ENCODE assay signal across 19 cellular contexts in the genomic region with DNA sequence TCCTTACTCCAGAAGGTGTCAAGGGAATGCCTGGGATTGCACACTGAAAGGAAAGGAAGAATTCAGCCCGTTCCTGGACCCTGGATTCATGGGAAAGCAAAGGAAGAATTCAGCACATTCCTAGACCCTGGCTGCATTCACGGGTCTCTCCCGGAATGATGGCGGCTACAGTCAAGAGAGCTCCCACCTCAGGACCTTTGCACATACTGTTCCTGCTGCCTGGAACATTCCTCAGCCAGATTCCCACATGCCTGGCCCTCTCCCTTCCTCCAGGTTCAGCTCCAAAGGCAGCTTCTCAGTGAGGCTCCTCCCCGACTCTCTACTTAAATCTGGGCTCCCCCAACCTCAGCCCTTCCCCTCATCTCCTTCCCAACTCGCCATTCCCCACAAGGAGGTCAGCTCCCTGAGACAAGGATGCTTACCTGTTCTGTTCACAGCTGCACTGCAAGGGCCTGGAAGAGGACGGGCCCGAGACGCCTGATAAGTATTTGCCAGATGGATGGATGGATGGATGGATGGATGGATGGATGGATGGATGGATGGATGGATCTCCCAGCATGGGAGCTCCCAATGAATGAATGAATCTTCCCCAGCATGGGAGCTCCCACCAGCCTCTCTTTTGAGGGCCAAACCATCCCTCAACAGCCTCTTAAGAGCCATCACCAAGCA.
DNase-seq lines count a peak whose midpoint lies in the region; ATAC-seq, FAIRE-seq and TF ChIP-seq lines count a peak whose summit lies in the region.
"Had no signal": no experiment of that assay in that cellular context is flagged by ENCODE, and none has a peak within 500 bp of the region (broad histone marks: within the 10 kb centered on the region; RNA-seq: fewer than 3 reads in every experiment).

No MANE protein-coding gene starts in this region.

- H3T11ph ChIP-seq in H9 (ENCODE audit: low read length): no peak overlapping the region

- H2BK12ac ChIP-seq in H9 (ENCODE audit: insufficient read length, low read depth, low read length): no peak overlapping the region
- H2BK12ac ChIP-seq in trophoblast cell (ENCODE audit: low read length): no peak overlapping the region

- H3K27ac Mint-ChIP-seq in H9 (peak overlapping the region in 2 of 3 experiments; percentile 28 to 35; a peak in 4 of 7 replicates), astrocyte (ENCODE audit: unreplicated experiment) (no peak overlapping the region)

- H4K20me1 ChIP-seq in H9 (ENCODE audit: control insufficient read depth, insufficient read depth, insufficient read length): no peaks in the 10 kb centered on the region
- H4K20me1 ChIP-seq in astrocyte (ENCODE audit: insufficient read depth, low read length): peaks cover 99% of the 10 kb centered on the region

- no peak overlapping the region for H4K5ac ChIP-seq in H9 (ENCODE audit: insufficient read length, low read depth, low read length)

- peaks cover 10% of the 10 kb centered on the region in 2 experiments for H3K4me1 Mint-ChIP-seq in H9
- peaks cover 16% of the 10 kb centered on the region for H3K4me1 Mint-ChIP-seq in astrocyte (ENCODE audit: low read depth, unreplicated experiment)

- H3K14ac ChIP-seq in H9 (ENCODE audit: insufficient read depth, low read length) (no peak overlapping the region), trophoblast cell (ENCODE audit: low read length) (no peak overlapping the region)

- TF ChIP-seq CTCF in H9 (conservative IDR thresholded peaks at IDR 0.05) (no peak), astrocyte (IDR thresholded peaks at IDR 0.05; ENCODE audit: insufficient read depth, low read depth, low read length) (no peak), heart left ventricle (IDR thresholded peaks at IDR 0.05) (no peak), sigmoid colon (IDR thresholded peaks at IDR 0.05) (no peak)

- H3K23me2 ChIP-seq in H9 (ENCODE audit: insufficient read length, low read depth, low read length, poor library complexity, severe bottlenecking): no peaks in the 10 kb centered on the region

- H3K23ac ChIP-seq in H9 (ENCODE audit: insufficient read length, low read depth, low read length): no peak overlapping the region
- H3K23ac ChIP-seq in trophoblast cell (ENCODE audit: low read length): no peak overlapping the region

- peaks cover 3 to 32% (median 30%) of the 10 kb centered on the region in 3 experiments; a peak in 6 of 7 replicates for H3K36me3 Mint-ChIP-seq in H9 (ENCODE audit: insufficient read depth in 1 of 3, low read depth in 3 of 3)
- peaks cover 26% of the 10 kb centered on the region for H3K36me3 Mint-ChIP-seq in astrocyte (ENCODE audit: low read depth, unreplicated experiment)

- no peak for FAIRE-seq in astrocyte (lab: Jason Lieb, UNC)

- no peak overlapping the region for H3K56ac ChIP-seq in H9 (ENCODE audit: insufficient read length, low read depth, low read length)

- H3K4me1 ChIP-seq in H9 (ENCODE audit: insufficient read depth, low read length) (no peaks in the 10 kb centered on the region), astrocyte (ENCODE audit: insufficient read depth, low read length) (no peaks in the 10 kb centered on the region), heart left ventricle (peaks cover 10 to 80% (median 60%) of the 10 kb centered on the region in 12 donors), trophoblast cell (ENCODE audit: control insufficient read depth in 1 of 2, insufficient read depth in 2 of 2, low read length in 2 of 2) (peaks cover 0 to 4% of the 10 kb centered on the region in 2 experiments), sigmoid colon (peaks cover 0 to 58% (median 38%) of the 10 kb centered on the region in 4 donors), aorta (ENCODE audit: control insufficient read depth in 1 of 2, insufficient read depth in 2 of 2, low read length in 2 of 2) (no peaks in the 10 kb centered on the region)

- H3K36me3 ChIP-seq in astrocyte (ENCODE audit: insufficient read depth, low read length): peaks cover 10% of the 10 kb centered on the region
- H3K36me3 ChIP-seq in heart left ventricle: peaks cover 0 to 69% (median 29%) of the 10 kb centered on the region in 9 donors
- peaks cover 45 to 48% of the 10 kb centered on the region in 2 experiments for H3K36me3 ChIP-seq in trophoblast cell (ENCODE audit: control insufficient read depth in 1 of 2, insufficient read depth in 2 of 2, low read length in 2 of 2)
- H3K36me3 ChIP-seq in sigmoid colon: peaks cover 0 to 50% (median 13%) of the 10 kb centered on the region in 4 donors
- H3K36me3 ChIP-seq in aorta (ENCODE audit: control insufficient read depth in 1 of 2, insufficient read depth in 2 of 2, low read length in 1 of 2): no peaks in the 10 kb centered on the region

- H3K4ac ChIP-seq in H9 (ENCODE audit: low read depth, low read length) (no peak overlapping the region), trophoblast cell (ENCODE audit: low read depth, low read length) (peak overlapping the region; percentile 21)

- intact Hi-C loops in heart left ventricle (cut with DNase I) (loop anchor here in 4 of 10 donors (5.0 to 10.0 kb wide), 3 partner anchors 33 to 115 kb away; no protein-coding TSS in a partner anchor), sigmoid colon (cut with DNase I) (no loop called here), aorta (cut with DNase I) (no loop called here)

- H2BK120ac ChIP-seq in H9 (ENCODE audit: low read depth, low read length, poor library complexity, severe bottlenecking): no peak overlapping the region
- H2BK120ac ChIP-seq in trophoblast cell (ENCODE audit: insufficient read depth, low read length, poor library complexity): no peak overlapping the region

- H3K9me3 Mint-ChIP-seq in H9 (no peaks in the 10 kb centered on the region), astrocyte (ENCODE audit: unreplicated experiment) (no peaks in the 10 kb centered on the region)

- ATAC-seq in heart left ventricle: no peak
- ATAC-seq in aorta (ENCODE audit: low FRiP score): no peak
- no peak for ATAC-seq in GM18868 (IDR thresholded peaks at IDR 0.05; ENCODE audit: unreplicated experiment)

- no peak overlapping the region for H2BK20ac ChIP-seq in H9 (ENCODE audit: low read depth, low read length, poor library complexity, severe bottlenecking)

- no peak overlapping the region for H3K4me3 Mint-ChIP-seq in H9
- peak overlapping the region; percentile 50 for H3K4me3 Mint-ChIP-seq in astrocyte (ENCODE audit: unreplicated experiment)

- H3K18ac ChIP-seq in H9 (ENCODE audit: insufficient read length, low read depth, low read length): no peak overlapping the region
- H3K18ac ChIP-seq in trophoblast cell (ENCODE audit: low read length): peak overlapping the region; percentile 12

- WGBS in H9 (ENCODE audit: extremely low coverage, insufficient read length, low lambda C conversion rate): no CpG with 5 or more reads among the region's 9 CpGs
- 90 to 97% (median 93%) methylated on average over 9 of the region's 9 CpGs for WGBS in heart left ventricle, 4 donors
- WGBS in trophoblast cell (ENCODE audit: extremely low coverage, insufficient coverage, insufficient read length): no CpG with 5 or more reads among the region's 9 CpGs
- 95% methylated on average over 9 of the region's 9 CpGs for WGBS in sigmoid colon, 2 donors
- 92 to 94% methylated on average over 9 of the region's 9 CpGs for WGBS in aorta, 2 donors

- H3K79me1 ChIP-seq in H9 (ENCODE audit: insufficient read depth, low read depth, low read length, poor library complexity, severe bottlenecking) (peaks cover 9% of the 10 kb centered on the region), trophoblast cell (ENCODE audit: low read length) (no peaks in the 10 kb centered on the region)

- no peak overlapping the region for H3K4me2 ChIP-seq in H9 (ENCODE audit: insufficient read depth, insufficient read length, low read length)
- no peak overlapping the region for H3K4me2 ChIP-seq in astrocyte (ENCODE audit: low read length)
- no peak overlapping the region for H3K4me2 ChIP-seq in trophoblast cell (ENCODE audit: low read length)
- H3K4me2 ChIP-seq: PC-9 had no signal

- H3K4me3 ChIP-seq in astrocyte (ENCODE audit: insufficient read depth, low read depth, low read length): no peak overlapping the region
- H3K4me3 ChIP-seq in heart left ventricle: no peak overlapping the region
- H3K4me3 ChIP-seq in trophoblast cell (ENCODE audit: low read depth, low read length): no peak overlapping the region
- H3K4me3 ChIP-seq in sigmoid colon: no peak overlapping the region
- H3K4me3 ChIP-seq in aorta (ENCODE audit: low read length in 2 of 2): no peak overlapping the region
- H3K4me3 ChIP-seq: PC-9 had no signal

- H4K8ac ChIP-seq in H9 (replicated peaks; ENCODE audit: insufficient read length, low read depth, low read length) (no peak overlapping the region), trophoblast cell (ENCODE audit: low read depth, low read length) (no peak overlapping the region)

- no peak for TF ChIP-seq EP300 in sigmoid colon (IDR thresholded peaks at IDR 0.05)

- H3K79me2 ChIP-seq in H9 (ENCODE audit: insufficient read depth, low read length): peaks cover 5% of the 10 kb centered on the region; the same call in 1 of the 2 replicates
- peaks cover 98% of the 10 kb centered on the region for H3K79me2 ChIP-seq in astrocyte (ENCODE audit: insufficient read depth, low read length)
- H3K79me2 ChIP-seq in trophoblast cell (ENCODE audit: control insufficient read depth, insufficient read depth, low read length, poor library complexity): no peaks in the 10 kb centered on the region

- H3K27me3 Mint-ChIP-seq in H9 (ENCODE audit: low read depth) (peaks cover 4% of the 10 kb centered on the region), astrocyte (ENCODE audit: low read depth, unreplicated experiment) (no peaks in the 10 kb centered on the region)

- H2BK15ac ChIP-seq in H9 (ENCODE audit: low read depth, low read length): no peak overlapping the region

- H2AK5ac ChIP-seq in H9 (ENCODE audit: insufficient read length, low read length): no peak overlapping the region
- no peak overlapping the region for H2AK5ac ChIP-seq in trophoblast cell (ENCODE audit: low read length)

- no peaks in the 10 kb centered on the region for H3K27me3 ChIP-seq in H9 (ENCODE audit: insufficient read depth, low read length)
- H3K27me3 ChIP-seq in astrocyte (ENCODE audit: insufficient read depth, low read length): no peaks in the 10 kb centered on the region
- no peaks in the 10 kb centered on the region for H3K27me3 ChIP-seq in heart left ventricle
- no peaks in the 10 kb centered on the region for H3K27me3 ChIP-seq in trophoblast cell (ENCODE audit: insufficient read depth, low read length)
- no peaks in the 10 kb centered on the region for H3K27me3 ChIP-seq in sigmoid colon
- H3K27me3 ChIP-seq in aorta (ENCODE audit: control insufficient read depth in 1 of 2, insufficient read depth in 2 of 2, low read length in 1 of 2): no peaks in the 10 kb centered on the region

- H3K9ac ChIP-seq in H9 (ENCODE audit: extremely low read depth, insufficient read length, low read length): no peak overlapping the region
- no peak overlapping the region for H3K9ac ChIP-seq in astrocyte (ENCODE audit: low read length)
- no peak overlapping the region for H3K9ac ChIP-seq in trophoblast cell (ENCODE audit: low read length)

- H4K91ac ChIP-seq in H9 (ENCODE audit: insufficient read length, low read depth, low read length) (no peak overlapping the region), trophoblast cell (ENCODE audit: low read depth, low read length) (no peak overlapping the region)

- H4K12ac ChIP-seq in trophoblast cell (ENCODE audit: low read depth, low read length): no peak overlapping the region

- no peaks in the 10 kb centered on the region for H3K9me3 ChIP-seq in H9 (ENCODE audit: control insufficient read depth, low read depth, low read length)
- H3K9me3 ChIP-seq in astrocyte (ENCODE audit: insufficient read depth, low read depth, low read length): no peaks in the 10 kb centered on the region
- H3K9me3 ChIP-seq in heart left ventricle: no peaks in the 10 kb centered on the region
- peaks cover 2% of the 10 kb centered on the region for H3K9me3 ChIP-seq in trophoblast cell (ENCODE audit: insufficient read depth, low read depth, low read length)
- H3K9me3 ChIP-seq in sigmoid colon: no peaks in the 10 kb centered on the region
- no peaks in the 10 kb centered on the region for H3K9me3 ChIP-seq in aorta (ENCODE audit: control insufficient read depth, low read length)

- TF ChIP-seq POLR2A in heart left ventricle (IDR thresholded peaks at IDR 0.05) (no peak), sigmoid colon (IDR thresholded peaks at IDR 0.05) (no peak)

- H2AFZ ChIP-seq in H9 (ENCODE audit: low read length) (no peak overlapping the region), astrocyte (ENCODE audit: low read depth, low read length) (no peak overlapping the region), trophoblast cell (ENCODE audit: insufficient read depth, low read length, poor library complexity) (no peak overlapping the region)
- H2AFZ ChIP-seq: PC-9 had no signal

- no peak overlapping the region for H2BK5ac ChIP-seq in H9 (ENCODE audit: insufficient read length, low read length)
- no peak overlapping the region for H2BK5ac ChIP-seq in trophoblast cell (ENCODE audit: low read depth, low read length, poor library complexity)

- H3K27ac ChIP-seq in H9 (ENCODE audit: insufficient read length, low read depth, low read length): no peak overlapping the region
- no peak overlapping the region for H3K27ac ChIP-seq in astrocyte (ENCODE audit: low read depth, low read length)
- peak overlapping the region in 8 of 12 donors; percentile 23 to 70 (median 44) for H3K27ac ChIP-seq in heart left ventricle
- H3K27ac ChIP-seq in trophoblast cell (ENCODE audit: low read depth, low read length): no peak overlapping the region
- peak overlapping the region in 1 of 4 donors; percentile 25 for H3K27ac ChIP-seq in sigmoid colon
- H3K27ac ChIP-seq in aorta (ENCODE audit: low read depth in 1 of 2, low read length in 2 of 2): no peak overlapping the region
- H3K27ac ChIP-seq: C4-2B, PC-9 had no signal

- no peak for DNase-seq in H9
- DNase-seq in astrocyte (ENCODE audit: low read depth): no peak
- peak in 1 of 5 donors; percentile 18 for DNase-seq in heart left ventricle
- peak; percentile 47 to 64 for DNase-seq in trophoblast cell
- DNase-seq in sigmoid colon: no peak
- no peak for DNase-seq in aorta
- DNase-seq: COR-L47, DMS153, EL, GOT3, KBM-7, NCI-H1048, NCI-H1436 treated with DMSO at 0.1 percent for 48 hours, NCI-H2081, NCI-H510A, NCI-H774 had no signal

Comparison
In these comparisons a context has a peak if more than half of its experiments do, and no peak if none do; other contexts are left out.
1. DNase-seq: peak in trophoblast cell (2 of 2); none in H9 (single experiment), astrocyte (single experiment), sigmoid colon (single experiment) and aorta (0 of 2).
2. H3K27ac ChIP-seq: peak in heart left ventricle (8 of 12); none in H9 (single experiment), astrocyte (single experiment), trophoblast cell (single experiment) and aorta (0 of 2).